ENCODE assay signal across 1 cellular context in the genomic region with DNA sequence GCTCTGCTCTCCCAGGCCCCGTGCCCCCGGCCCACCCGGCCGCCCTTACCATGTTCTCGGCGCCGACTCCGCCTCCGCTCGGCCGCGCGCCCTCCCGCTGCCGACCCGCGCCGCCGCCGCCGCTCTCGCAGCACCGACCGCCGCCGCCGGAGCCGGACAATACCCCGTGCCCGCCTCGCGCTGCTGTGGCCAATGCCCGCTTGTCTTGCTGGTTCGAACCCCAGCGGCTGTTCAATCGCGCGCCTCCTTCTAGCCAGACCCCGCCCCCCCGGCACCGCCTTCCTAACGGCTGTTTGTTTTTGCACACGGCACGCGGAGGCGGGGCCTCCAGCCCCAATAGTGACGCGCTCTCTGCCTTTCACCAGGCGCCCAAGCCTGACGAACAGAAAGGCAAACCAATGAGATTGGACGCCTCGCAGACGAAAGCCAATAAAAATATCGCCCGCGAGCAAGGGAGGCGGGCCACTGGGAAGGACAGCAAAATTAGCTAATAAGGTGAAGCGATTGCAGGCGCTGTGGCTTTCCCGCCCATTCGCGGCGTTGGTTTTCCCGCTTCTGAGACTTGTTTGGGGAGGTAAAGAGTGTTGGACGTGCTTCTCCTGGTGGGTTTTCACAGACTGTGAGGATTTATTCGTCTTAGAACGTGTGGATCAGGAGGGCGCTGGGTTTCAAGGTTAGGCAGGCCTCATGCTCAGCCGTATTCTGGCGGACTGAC.
TF ChIP-seq lines count a peak whose summit lies in the region.

TSS of gene H2AZ2 (minus strand) at position 168 of the 715 bp plus-strand sequence. CDS start at position 52, 116 bp downstream.

TF ChIP-seq in GM12878, 131 proteins besides CTCF, POLR2A, EP300 and RAD21 (continued from another document and continues in another):
- peak; percentile 49 for TF ChIP-seq NR2F1 (conservative IDR thresholded peaks at IDR 0.05)
- TF ChIP-seq SMAD1 (IDR thresholded peaks at IDR 0.05; ENCODE audit: low read depth, partially characterized antibody): peak; percentile 74
- peak; percentile 71 for TF ChIP-seq RELA (IDR thresholded peaks at IDR 0.05; ENCODE audit: borderline replicate concordance, partially characterized antibody)
- TF ChIP-seq YY1 (IDR thresholded peaks at IDR 0.05; ENCODE audit: low read depth, low read length): peak; percentile 7; the same call in 1 of the 2 replicates
- TF ChIP-seq SIN3A (IDR thresholded peaks at IDR 0.05; ENCODE audit: low read depth, low read length): peak; percentile 86
- TF ChIP-seq SMAD5 (IDR thresholded peaks at IDR 0.05; ENCODE audit: low read depth): peak; percentile 81
- TF ChIP-seq, protein P1, sequence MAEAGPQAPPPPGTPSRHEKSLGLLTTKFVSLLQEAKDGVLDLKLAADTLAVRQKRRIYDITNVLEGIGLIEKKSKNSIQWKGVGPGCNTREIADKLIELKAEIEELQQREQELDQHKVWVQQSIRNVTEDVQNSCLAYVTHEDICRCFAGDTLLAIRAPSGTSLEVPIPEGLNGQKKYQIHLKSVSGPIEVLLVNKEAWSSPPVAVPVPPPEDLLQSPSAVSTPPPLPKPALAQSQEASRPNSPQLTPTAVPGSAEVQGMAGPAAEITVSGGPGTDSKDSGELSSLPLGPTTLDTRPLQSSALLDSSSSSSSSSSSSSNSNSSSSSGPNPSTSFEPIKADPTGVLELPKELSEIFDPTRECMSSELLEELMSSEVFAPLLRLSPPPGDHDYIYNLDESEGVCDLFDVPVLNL (IDR thresholded peaks at IDR 0.05; ENCODE audit: low read depth, low read length): peak; percentile 85
- peak; percentile 42 for TF ChIP-seq NR2C1 (IDR thresholded peaks at IDR 0.05)
- TF ChIP-seq HDAC2 (IDR thresholded peaks at IDR 0.05): 0 out of 2 replicates have a peak, but pooled peaks have one; percentile 13
- peak; percentile 92 for TF ChIP-seq RUNX3 (IDR thresholded peaks at IDR 0.05; ENCODE audit: low read length)
- TF ChIP-seq BACH1 (IDR thresholded peaks at IDR 0.05; ENCODE audit: borderline replicate concordance): peak; percentile 93; the same call in 1 of the 2 replicates
- TF ChIP-seq CBFB (IDR thresholded peaks at IDR 0.05; ENCODE audit: low read depth): peak; percentile 85
- peak; percentile 56 for TF ChIP-seq E4F1 (IDR thresholded peaks at IDR 0.05; ENCODE audit: borderline replicate concordance, partially characterized antibody)
- no peak for TF ChIP-seq TBL1XR1 (IDR thresholded peaks at IDR 0.05; ENCODE audit: low read depth, low read length)
- TF ChIP-seq HCFC1 (IDR thresholded peaks at IDR 0.05; ENCODE audit: low read length): peak; percentile 32; the same call in 1 of the 2 replicates
- TF ChIP-seq KDM1A (IDR thresholded peaks at IDR 0.05; ENCODE audit: borderline replicate concordance): no peak
- TF ChIP-seq, protein P2, sequence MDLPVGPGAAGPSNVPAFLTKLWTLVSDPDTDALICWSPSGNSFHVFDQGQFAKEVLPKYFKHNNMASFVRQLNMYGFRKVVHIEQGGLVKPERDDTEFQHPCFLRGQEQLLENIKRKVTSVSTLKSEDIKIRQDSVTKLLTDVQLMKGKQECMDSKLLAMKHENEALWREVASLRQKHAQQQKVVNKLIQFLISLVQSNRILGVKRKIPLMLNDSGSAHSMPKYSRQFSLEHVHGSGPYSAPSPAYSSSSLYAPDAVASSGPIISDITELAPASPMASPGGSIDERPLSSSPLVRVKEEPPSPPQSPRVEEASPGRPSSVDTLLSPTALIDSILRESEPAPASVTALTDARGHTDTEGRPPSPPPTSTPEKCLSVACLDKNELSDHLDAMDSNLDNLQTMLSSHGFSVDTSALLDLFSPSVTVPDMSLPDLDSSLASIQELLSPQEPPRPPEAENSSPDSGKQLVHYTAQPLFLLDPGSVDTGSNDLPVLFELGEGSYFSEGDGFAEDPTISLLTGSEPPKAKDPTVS (IDR thresholded peaks at IDR 0.05; ENCODE audit: low read depth, low read length): peak; percentile 66; the same call in 1 of the 2 replicates
- peak; percentile 83 for TF ChIP-seq POLR2AphosphoS5 (IDR thresholded peaks at IDR 0.05; ENCODE audit: low read length)
- TF ChIP-seq, protein P3, sequence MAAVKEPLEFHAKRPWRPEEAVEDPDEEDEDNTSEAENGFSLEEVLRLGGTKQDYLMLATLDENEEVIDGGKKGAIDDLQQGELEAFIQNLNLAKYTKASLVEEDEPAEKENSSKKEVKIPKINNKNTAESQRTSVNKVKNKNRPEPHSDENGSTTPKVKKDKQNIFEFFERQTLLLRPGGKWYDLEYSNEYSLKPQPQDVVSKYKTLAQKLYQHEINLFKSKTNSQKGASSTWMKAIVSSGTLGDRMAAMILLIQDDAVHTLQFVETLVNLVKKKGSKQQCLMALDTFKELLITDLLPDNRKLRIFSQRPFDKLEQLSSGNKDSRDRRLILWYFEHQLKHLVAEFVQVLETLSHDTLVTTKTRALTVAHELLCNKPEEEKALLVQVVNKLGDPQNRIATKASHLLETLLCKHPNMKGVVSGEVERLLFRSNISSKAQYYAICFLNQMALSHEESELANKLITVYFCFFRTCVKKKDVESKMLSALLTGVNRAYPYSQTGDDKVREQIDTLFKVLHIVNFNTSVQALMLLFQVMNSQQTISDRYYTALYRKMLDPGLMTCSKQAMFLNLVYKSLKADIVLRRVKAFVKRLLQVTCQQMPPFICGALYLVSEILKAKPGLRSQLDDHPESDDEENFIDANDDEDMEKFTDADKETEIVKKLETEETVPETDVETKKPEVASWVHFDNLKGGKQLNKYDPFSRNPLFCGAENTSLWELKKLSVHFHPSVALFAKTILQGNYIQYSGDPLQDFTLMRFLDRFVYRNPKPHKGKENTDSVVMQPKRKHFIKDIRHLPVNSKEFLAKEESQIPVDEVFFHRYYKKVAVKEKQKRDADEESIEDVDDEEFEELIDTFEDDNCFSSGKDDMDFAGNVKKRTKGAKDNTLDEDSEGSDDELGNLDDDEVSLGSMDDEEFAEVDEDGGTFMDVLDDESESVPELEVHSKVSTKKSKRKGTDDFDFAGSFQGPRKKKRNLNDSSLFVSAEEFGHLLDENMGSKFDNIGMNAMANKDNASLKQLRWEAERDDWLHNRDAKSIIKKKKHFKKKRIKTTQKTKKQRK (IDR thresholded peaks at IDR 0.05; ENCODE audit: low read depth, low read length): peak; percentile 97
- TF ChIP-seq E2F8 (IDR thresholded peaks at IDR 0.05; ENCODE audit: low read depth, partially characterized antibody): peak; percentile 99
- no peak for TF ChIP-seq MLLT1 (IDR thresholded peaks at IDR 0.05)
- peak; percentile 88 for TF ChIP-seq CREM (IDR thresholded peaks at IDR 0.05; ENCODE audit: low read depth)
- peak; percentile 25 for TF ChIP-seq GATAD2B (conservative IDR thresholded peaks at IDR 0.05; ENCODE audit: low read depth)
- TF ChIP-seq, protein P4, sequence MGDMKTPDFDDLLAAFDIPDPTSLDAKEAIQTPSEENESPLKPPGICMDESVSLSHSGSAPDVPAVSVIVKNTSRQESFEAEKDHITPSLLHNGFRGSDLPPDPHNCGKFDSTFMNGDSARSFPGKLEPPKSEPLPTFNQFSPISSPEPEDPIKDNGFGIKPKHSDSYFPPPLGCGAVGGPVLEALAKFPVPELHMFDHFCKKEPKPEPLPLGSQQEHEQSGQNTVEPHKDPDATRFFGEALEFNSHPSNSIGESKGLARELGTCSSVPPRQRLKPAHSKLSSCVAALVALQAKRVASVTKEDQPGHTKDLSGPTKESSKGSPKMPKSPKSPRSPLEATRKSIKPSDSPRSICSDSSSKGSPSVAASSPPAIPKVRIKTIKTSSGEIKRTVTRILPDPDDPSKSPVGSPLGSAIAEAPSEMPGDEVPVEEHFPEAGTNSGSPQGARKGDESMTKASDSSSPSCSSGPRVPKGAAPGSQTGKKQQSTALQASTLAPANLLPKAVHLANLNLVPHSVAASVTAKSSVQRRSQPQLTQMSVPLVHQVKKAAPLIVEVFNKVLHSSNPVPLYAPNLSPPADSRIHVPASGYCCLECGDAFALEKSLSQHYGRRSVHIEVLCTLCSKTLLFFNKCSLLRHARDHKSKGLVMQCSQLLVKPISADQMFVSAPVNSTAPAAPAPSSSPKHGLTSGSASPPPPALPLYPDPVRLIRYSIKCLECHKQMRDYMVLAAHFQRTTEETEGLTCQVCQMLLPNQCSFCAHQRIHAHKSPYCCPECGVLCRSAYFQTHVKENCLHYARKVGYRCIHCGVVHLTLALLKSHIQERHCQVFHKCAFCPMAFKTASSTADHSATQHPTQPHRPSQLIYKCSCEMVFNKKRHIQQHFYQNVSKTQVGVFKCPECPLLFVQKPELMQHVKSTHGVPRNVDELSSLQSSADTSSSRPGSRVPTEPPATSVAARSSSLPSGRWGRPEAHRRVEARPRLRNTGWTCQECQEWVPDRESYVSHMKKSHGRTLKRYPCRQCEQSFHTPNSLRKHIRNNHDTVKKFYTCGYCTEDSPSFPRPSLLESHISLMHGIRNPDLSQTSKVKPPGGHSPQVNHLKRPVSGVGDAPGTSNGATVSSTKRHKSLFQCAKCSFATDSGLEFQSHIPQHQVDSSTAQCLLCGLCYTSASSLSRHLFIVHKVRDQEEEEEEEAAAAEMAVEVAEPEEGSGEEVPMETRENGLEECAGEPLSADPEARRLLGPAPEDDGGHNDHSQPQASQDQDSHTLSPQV (IDR thresholded peaks at IDR 0.05): no peak; the same call in 1 of the 2 replicates
- TF ChIP-seq SP1 (IDR thresholded peaks at IDR 0.05; ENCODE audit: low read depth, low read length): peak; percentile 99
- TF ChIP-seq CHD2 (IDR thresholded peaks at IDR 0.05; ENCODE audit: borderline replicate concordance, low read depth, low read length): peak; percentile 98
- peak; percentile 74; the same call in 1 of the 2 replicates for TF ChIP-seq PML (IDR thresholded peaks at IDR 0.05; ENCODE audit: low read length)
- peak; percentile 92 for TF ChIP-seq MYB (IDR thresholded peaks at IDR 0.05; ENCODE audit: borderline replicate concordance, low read depth, low read length)
- peak; percentile 11; the same call in 1 of the 2 replicates for TF ChIP-seq GABPA (IDR thresholded peaks at IDR 0.05; ENCODE audit: low read depth)
- TF ChIP-seq YBX1 (IDR thresholded peaks at IDR 0.05): no peak
- TF ChIP-seq SKIL (IDR thresholded peaks at IDR 0.05; ENCODE audit: low read depth, poor library complexity, severe bottlenecking): peak; percentile 94
- TF ChIP-seq POU2F2 (IDR thresholded peaks at IDR 0.05; ENCODE audit: borderline replicate concordance, low read depth, low read length): peak; percentile 48; the same call in 2 of the 3 replicates
- no peak for TF ChIP-seq BRCA1 (IDR thresholded peaks at IDR 0.05; ENCODE audit: low read depth, low read length)
